Comparison of ENCODE assay signal across 9 cellular contexts in the genomic region with DNA sequence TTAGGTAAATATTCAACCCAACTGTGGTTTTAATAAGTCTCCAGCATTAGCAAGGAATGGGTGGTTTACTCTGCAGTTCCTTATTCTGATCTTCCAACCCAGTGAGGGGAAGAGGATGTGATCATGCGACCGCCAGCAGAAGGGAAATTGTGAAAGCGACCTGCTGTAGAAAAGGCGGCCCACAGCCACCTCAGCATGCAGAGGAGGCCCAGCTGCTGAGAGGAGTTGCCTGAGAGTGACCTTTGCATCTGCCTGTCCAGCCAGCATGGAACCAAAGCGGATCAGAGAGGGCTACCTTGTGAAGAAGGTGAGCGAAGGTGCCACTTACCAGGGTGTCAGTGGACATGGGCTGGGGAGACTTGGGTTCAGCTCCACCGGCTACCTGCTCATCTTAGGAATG. TPM values are rescaled to one million over a fixed set of nuclear protein-coding genes. Genes with fewer than 3 reads are reported as not detected.
A peak's percentile ranks its signal among the peaks of the same experiment; 100 is the strongest.
DNase-seq lines count a peak whose midpoint lies in the region; ATAC-seq and TF ChIP-seq lines count a peak whose summit lies in the region.
"Had no signal": no experiment of that assay in that cellular context is flagged by ENCODE, and none has a peak within 500 bp of the region (broad histone marks: within the 10 kb centered on the region; RNA-seq: fewer than 3 reads in every experiment).

PLEK (plus strand) TSS at position 196 of the 400 bp plus-strand sequence; CDS start at position 266, 70 bp downstream.

- peaks cover 0 to 2% (median 0%) of the 10 kb centered on the region in 3 donors for H3K9me3 Mint-ChIP-seq in IgD-negative memory B cell

- WGBS in psoas muscle, 3 donors = 84 to 86% (median 85%) methylated on average over 7 of the region's 7 CpGs

- H3K27me3 ChIP-seq in psoas muscle (ENCODE audit: insufficient read depth in 3 of 3, low read length in 2 of 3) = no peaks in the 10 kb centered on the region

- ATAC-seq in GM21423 (IDR thresholded peaks at IDR 0.05; ENCODE audit: unreplicated experiment) (peak; percentile 67), psoas muscle (peak in 3 of 4 donors; percentile 14 to 38 (median 30))

- TF ChIP-seq CTCF in coronary artery (IDR thresholded peaks at IDR 0.05) = no peak
- TF ChIP-seq CTCF in psoas muscle (IDR thresholded peaks at IDR 0.05) = no peak

- no peak for DNase-seq in coronary artery (ENCODE audit: low spot score)
- peak; percentile 30 to 64 for DNase-seq in psoas muscle
- DNase-seq in NCI-H2107 (lab: John Stamatoyannopoulos, UW) = no peak
- DNase-seq in NCI-H1105 treated with DMSO at 0.1 percent for 48 hours (lab: John Stamatoyannopoulos, UW) = no peak
- no peak for DNase-seq in iPS-NIHi7 (ENCODE audit: extremely low spot score)

- H3K4me3 Mint-ChIP-seq in IgD-negative memory B cell = peak within 1 kb of the TSS; percentile 96 to 100 (median 98)

- no peaks in the 10 kb centered on the region for H3K36me3 ChIP-seq in psoas muscle (ENCODE audit: insufficient read depth in 1 of 2, low read depth in 1 of 2)

- no peaks in the 10 kb centered on the region for H3K4me1 ChIP-seq in psoas muscle

- H3K4me3 ChIP-seq in GM08714 (ENCODE audit: low read length) (peak within 1 kb of the TSS; percentile 94), coronary artery (peak within 1 kb of the TSS; percentile 52), psoas muscle (peak within 1 kb of the TSS; percentile 40)

- peaks cover 54 to 57% (median 54%) of the 10 kb centered on the region in 3 donors for H3K4me1 Mint-ChIP-seq in IgD-negative memory B cell

- peaks cover 7% of the 10 kb centered on the region for H3K36me3 Mint-ChIP-seq in IgD-negative memory B cell

- intact Hi-C loops in psoas muscle (cut with DNase I) = no loop called here

- no peaks in the 10 kb centered on the region for H3K27me3 Mint-ChIP-seq in IgD-negative memory B cell

- H3K9me3 ChIP-seq in psoas muscle = no peaks in the 10 kb centered on the region

- H3K27ac ChIP-seq in coronary artery = peak within 1 kb of the TSS in 1 of 2 donors; percentile 54
- no peak within 1 kb of the TSS for H3K27ac ChIP-seq in psoas muscle

- H3K27ac Mint-ChIP-seq in IgD-negative memory B cell = peak within 1 kb of the TSS; percentile 94 to 96 (median 95)

RNA-seq across cellular contexts. Expression of gene PLEK, which starts in this region (rescaled TPM):
- polyA plus RNA-seq in IgD-negative memory B cell = 110 TPM
- 1 to 10 TPM; 2.3 to 3.9 (median 2.9) TPM for total RNA-seq in psoas muscle
- 1 to 10 TPM in 1 of 3 donors, under 1 TPM in 2; 0.89 to 1.2 (median 0.99) TPM for polyA plus RNA-seq in psoas muscle
- total RNA-seq: bronchial epithelial cell had no signal

Comparison
In these comparisons a context has a peak if more than half of its experiments do, and no peak if none do; other contexts are left out.
1. RNA of gene PLEK (polyA plus RNA-seq): 110 TPM in IgD-negative memory B cell (single experiment); 0.89 to 1.2 TPM in psoas muscle; every median in the first group is over 10 times any median in the second.
2. H3K4me3 ChIP-seq: peak in every context shown above with its lines; median percentile 94 in GM08714; 52 in coronary artery; 40 in psoas muscle.
3. DNase-seq: peak in psoas muscle (2 of 2); none in coronary artery (single experiment), NCI-H2107 (single experiment), NCI-H1105 treated with DMSO at 0.1 percent for 48 hours (single experiment) and iPS-NIHi7 (single experiment).